21 cellular contexts compared by ENCODE assay signal in the genomic region with DNA sequence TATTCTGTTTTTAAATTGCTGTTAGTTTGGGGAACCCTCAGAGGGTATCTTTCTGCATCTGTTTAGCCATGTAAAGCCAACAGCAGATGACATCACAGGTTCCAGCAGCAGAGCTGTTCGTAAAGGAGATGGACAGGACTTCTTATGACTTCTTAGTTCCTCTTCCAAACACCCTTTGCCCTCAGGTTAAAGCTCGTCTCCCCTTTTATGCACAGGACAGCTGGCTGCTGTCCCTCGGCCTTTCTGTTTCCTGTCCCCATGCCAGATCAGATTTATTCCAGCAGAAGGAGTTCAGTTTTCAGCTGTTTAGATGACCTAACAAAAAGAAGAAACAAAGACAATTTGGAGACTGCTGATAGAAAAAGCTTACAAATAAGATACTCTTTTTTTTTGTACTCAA. TPM values are rescaled to one million over a fixed set of nuclear protein-coding genes. Genes with fewer than 3 reads are reported as not detected.
DNase-seq lines count a peak whose midpoint lies in the region; ATAC-seq, FAIRE-seq and TF ChIP-seq lines count a peak whose summit lies in the region.
"Had no signal": no experiment of that assay in that cellular context is flagged by ENCODE, and none has a peak within 500 bp of the region (broad histone marks: within the 10 kb centered on the region; RNA-seq: fewer than 3 reads in every experiment).

No MANE protein-coding gene starts in this region.

- H3K27ac Mint-ChIP-seq in endodermal cell, result peak overlapping the region; percentile 2
- peak overlapping the region in 2 of 3 experiments; percentile 1 to 3 for H3K27ac Mint-ChIP-seq in nephron

- no peak for FAIRE-seq in HepG2 (lab: Jason Lieb, UNC)
- FAIRE-seq: HTR-8/SVneo, RCC 7860 had no signal

- DNase-seq in HepG2 (ENCODE audit: low spot score) (no peak), endodermal cell (no peak)
- no peak for DNase-seq in activated naive CD4-positive, alpha-beta T cell (lab: John Stamatoyannopoulos, UW)
- DNase-seq: ACHN, AML-193, Caco-2, DMS53, GM23248, HCEC 1CT, NCI-H1105 treated with DMSO at 0.1 percent for 48 hours, NCI-H1694 treated with DMSO at 0.1 percent for 48 hours, NCI-H345, NCI-H526, SHP77 treated with DMSO at 0.1 percent for 48 hours had no signal

- no peak for TF ChIP-seq POLR2A in HepG2 (IDR thresholded peaks at IDR 0.05; ENCODE audit: insufficient read depth in 1 of 2, low read depth in 2 of 2, low read length in 2 of 2)

- H3K9me3 Mint-ChIP-seq in endodermal cell, result no peaks in the 10 kb centered on the region
- H3K9me3 Mint-ChIP-seq in nephron, result peaks cover 3% of the 10 kb centered on the region

- TF ChIP-seq CTCF in liver (IDR thresholded peaks at IDR 0.05; ENCODE audit: low read depth, low read length, missing input control), result no peak
- no peak for TF ChIP-seq CTCF in HepG2 (CRISPR knock-in tag; IDR thresholded peaks at IDR 0.05)
- no peak for TF ChIP-seq CTCF in endodermal cell (conservative IDR thresholded peaks at IDR 0.05)
- TF ChIP-seq CTCF in nephron (IDR thresholded peaks at IDR 0.05; ENCODE audit: unreplicated experiment in 3 of 3), result no peak

- no peak for TF ChIP-seq EP300 in HepG2 (IDR thresholded peaks at IDR 0.05; ENCODE audit: low read depth in 2 of 2, low read length in 2 of 2)
- TF ChIP-seq EP300 in HepG2 (CRISPR knock-in tag; IDR thresholded peaks at IDR 0.05; ENCODE audit: borderline replicate concordance), result no peak

- H3K36me3 Mint-ChIP-seq in endodermal cell (ENCODE audit: low read depth) (peaks cover 22% of the 10 kb centered on the region), nephron (ENCODE audit: low read depth) (peaks cover 51% of the 10 kb centered on the region)

- CTCF ChIA-PET in HepG2 (lab: Yijun Ruan, JAX; ENCODE audit: low intra/inter-chr PET ratio, low total read pairs), result no interaction called here

- H3K9me3 ChIP-seq in liver (ENCODE audit: control insufficient read depth in 4 of 4, low read length in 3 of 4), result no peaks in the 10 kb centered on the region
- no peaks in the 10 kb centered on the region for H3K9me3 ChIP-seq in HepG2 (ENCODE audit: low read length)
- H3K9me3 ChIP-seq in endodermal cell (ENCODE audit: control insufficient read depth, low read length), result peaks cover 9% of the 10 kb centered on the region
- H3K9me3 ChIP-seq: Caco-2 had no signal

- no peak overlapping the region for H3K9ac ChIP-seq in liver (ENCODE audit: low read depth in 1 of 2, low read length in 2 of 2)
- H3K9ac ChIP-seq in HepG2 (ENCODE audit: insufficient read depth, low read depth, low read length), result no peak overlapping the region
- H3K9ac ChIP-seq in endodermal cell (ENCODE audit: extremely low read depth, low read length, poor library complexity, severe bottlenecking), result no peak overlapping the region
- H3K9ac ChIP-seq: GM23248 had no signal

- H3K36me3 ChIP-seq in liver (ENCODE audit: control insufficient read depth in 4 of 4, insufficient read depth in 3 of 4, low read depth in 1 of 4, low read length in 3 of 4) (peaks cover 0 to 3% (median 0%) of the 10 kb centered on the region in 4 donors), HepG2 (replicated peaks in 1 of 2; ENCODE audit: control insufficient read depth in 1 of 2, insufficient read depth in 2 of 2, low read length in 2 of 2) (peaks cover 4 to 14% of the 10 kb centered on the region in 2 experiments; a peak in 2 of 5 replicates), endodermal cell (ENCODE audit: control insufficient read depth, insufficient read depth, low read length) (peaks cover 53% of the 10 kb centered on the region)

- H3K4me3 ChIP-seq in liver (ENCODE audit: low read depth in 1 of 3, low read length in 3 of 3) (no peak overlapping the region), HepG2 (replicated peaks in 1 of 3; ENCODE audit: insufficient read depth in 1 of 3, low read depth in 2 of 3, low read length in 3 of 3) (no peak overlapping the region), endodermal cell (ENCODE audit: low read length) (no peak overlapping the region)
- H3K4me3 ChIP-seq: GM23248 had no signal

- no TSS peak for BruUV-seq in HepG2 (replicated peaks; lab: Mats Ljungman, UMichigan)

- no peaks in the 10 kb centered on the region for H3K79me2 ChIP-seq in HepG2 (ENCODE audit: insufficient read depth, low read length)

- H3K4me1 Mint-ChIP-seq in endodermal cell (peaks cover 31% of the 10 kb centered on the region), nephron (peaks cover 24% of the 10 kb centered on the region)

- H3K27me3 Mint-ChIP-seq in endodermal cell (ENCODE audit: insufficient read depth), result no peaks in the 10 kb centered on the region
- no peaks in the 10 kb centered on the region for H3K27me3 Mint-ChIP-seq in nephron (ENCODE audit: low read depth)

- H4K20me1 ChIP-seq in HepG2 (ENCODE audit: insufficient read depth, low read length), result no peaks in the 10 kb centered on the region

- TF ChIP-seq RAD21 in liver (IDR thresholded peaks at IDR 0.05) (peak in 1 of 2 donors; percentile 12), HepG2 (CRISPR knock-in tag; IDR thresholded peaks at IDR 0.05) (no peak)

- no peak overlapping the region for H3K4me2 ChIP-seq in HepG2 (ENCODE audit: low read depth, low read length)

- H3K4me1 ChIP-seq in liver (ENCODE audit: control insufficient read depth in 4 of 4, insufficient read depth in 4 of 4, low read length in 3 of 4), result peaks cover 0 to 26% (median 13%) of the 10 kb centered on the region in 4 donors
- H3K4me1 ChIP-seq in HepG2 (ENCODE audit: insufficient read depth, low read length), result no peaks in the 10 kb centered on the region
- peaks cover 17% of the 10 kb centered on the region for H3K4me1 ChIP-seq in endodermal cell (ENCODE audit: control insufficient read depth, insufficient read depth, low read length)
- H3K4me1 ChIP-seq: Caco-2 had no signal

- no peak overlapping the region for H2AFZ ChIP-seq in HepG2 (ENCODE audit: low read length)
- H2AFZ ChIP-seq: GM23248 had no signal

- intact Hi-C loops in HepG2 (cut with micrococcal nuclease; ENCODE audit: unreplicated experiment), result no loop called here

- POLR2A ChIA-PET in HepG2 (lab: Yijun Ruan, JAX), result no interaction called here

- ATAC-seq in HepG2, result no peak
- ATAC-seq in GM18873 (IDR thresholded peaks at IDR 0.05; ENCODE audit: low FRiP score, unreplicated experiment), result no peak
- ATAC-seq in GM18870 (IDR thresholded peaks at IDR 0.05; ENCODE audit: unreplicated experiment), result no peak

- H3K27me3 ChIP-seq in liver (ENCODE audit: control insufficient read depth in 4 of 4, insufficient read depth in 4 of 4, low read length in 3 of 4) (no peaks in the 10 kb centered on the region), HepG2 (ENCODE audit: control insufficient read depth in 1 of 2, insufficient read depth in 2 of 2, low read length in 2 of 2) (no peaks in the 10 kb centered on the region), endodermal cell (ENCODE audit: control insufficient read depth, insufficient read depth, low read length, poor library complexity, severe bottlenecking) (no peaks in the 10 kb centered on the region)

- in situ Hi-C loops in HepG2 (cut with HindIII; ENCODE audit: extremely low pct_ligation_motif_present, low pct_unique_long_range_greater_than_20kb), result no loop called here

- no peak overlapping the region for H3K27ac ChIP-seq in liver (ENCODE audit: low read depth in 1 of 2, low read length in 2 of 2)
- H3K27ac ChIP-seq in HepG2 (ENCODE audit: extremely low read length, insufficient read depth, low read length), result no peak overlapping the region
- H3K27ac ChIP-seq in endodermal cell (ENCODE audit: low read depth, low read length), result no peak overlapping the region
- H3K27ac ChIP-seq: GM23248, HL-60 had no signal

- H3K4me3 Mint-ChIP-seq in endodermal cell (no peak overlapping the region), nephron (no peak overlapping the region)

- WGBS in liver, result 17% methylated on average over 3 of the region's 3 CpGs
- 95% methylated on average over 3 of the region's 3 CpGs for WGBS in HepG2 (ENCODE audit: low lambda C conversion rate)
- 94 to 97% methylated on average over 3 of the region's 3 CpGs for WGBS in endodermal cell (ENCODE audit: insufficient coverage in 1 of 2, insufficient read length in 1 of 2), 2 experiments

TF ChIP-seq in liver, 16 proteins besides CTCF, POLR2A, EP300 and RAD21 (continues in another document):
- TF ChIP-seq HNF4A (conservative IDR thresholded peaks at IDR 0.05), result peak; percentile 95 to 96
- peak; percentile 33 to 64 for TF ChIP-seq RXRA (IDR thresholded peaks at IDR 0.05)
- TF ChIP-seq HNF4G (IDR thresholded peaks at IDR 0.05), result peak; percentile 77
- TF ChIP-seq NR2F2 (IDR thresholded peaks at IDR 0.05), result peak; percentile 91

TF ChIP-seq in HepG2, 621 proteins besides CTCF, POLR2A, EP300 and RAD21 (continues in another document):
- TF ChIP-seq ZNF615 (CRISPR knock-in tag; IDR thresholded peaks at IDR 0.05; ENCODE audit: borderline replicate concordance) (no peak), ZNF432 (CRISPR knock-in tag; IDR thresholded peaks at IDR 0.05; ENCODE audit: borderline replicate concordance) (no peak)

RNA-seq across cellular contexts. Expression of gene SEC22A, which starts 45.1 kb away (rescaled TPM):
- total RNA-seq in liver, result 10 to 100 TPM; 20.3 to 21.7 TPM
- 10 to 100 TPM in 1 of 2 donors, 1 to 10 TPM in 1; 9.7 to 11.9 TPM for polyA plus RNA-seq in liver
- 17.3 and 20.2 TPM in 2 replicates for total RNA-seq in HepG2 (2016; rRNA removed; fragmentation: Illumina TruSeq; extraction: Trizol)
- 10.1 and 11.0 TPM in 2 replicates for total RNA-seq in HepG2 (2016; cell fraction: cytosol; rRNA removed; fragmentation: Illumina TruSeq; extraction: Trizol; ENCODE audit: low read depth)
- total RNA-seq in HepG2 (2016; cell fraction: insoluble cytoplasmic fraction; rRNA removed; fragmentation: Illumina TruSeq; extraction: Trizol), result 16.4 and 18.4 TPM in 2 replicates
- 10.4 and 13.0 TPM in 2 replicates for total RNA-seq in HepG2 (2016; cell fraction: membrane; rRNA removed; fragmentation: Illumina TruSeq; extraction: Trizol)
- 16.5 and 18.0 TPM in 2 replicates for total RNA-seq in HepG2 (2016; cell fraction: nucleus; rRNA removed; fragmentation: Illumina TruSeq; extraction: Trizol)
- polyA plus RNA-seq in HepG2 (2011; rRNA removed), result 12.0 and 14.1 TPM in 2 replicates
- polyA plus RNA-seq in HepG2 (2011; cell fraction: cytosol; rRNA removed), result 9.2 and 14.0 TPM in 2 replicates
- polyA plus RNA-seq in HepG2 (2011; cell fraction: nucleus; rRNA removed), result 5.3 and 6.1 TPM in 2 replicates
- 7.1 and 10.9 TPM in 2 replicates for polyA plus RNA-seq in HepG2 (2012)
- 3.1 and 3.3 TPM in 2 replicates for polyA plus RNA-seq in HepG2 (2016; cell fraction: cytosol; fragmentation: Illumina TruSeq; extraction: Trizol; ENCODE audit: low read depth)
- polyA plus RNA-seq in HepG2 (2016; cell fraction: insoluble cytoplasmic fraction; fragmentation: Illumina TruSeq; extraction: Trizol; ENCODE audit: low read depth), result 13.6 and 16.4 TPM in 2 replicates
- polyA plus RNA-seq in HepG2 (2016; cell fraction: membrane; fragmentation: Illumina TruSeq; extraction: Trizol; ENCODE audit: low read depth), result 4.6 and 4.7 TPM in 2 replicates
- 13.1 and 19.4 TPM in 2 replicates for polyA plus RNA-seq in HepG2 (2016; cell fraction: nucleus; fragmentation: Illumina TruSeq; extraction: Trizol; ENCODE audit: insufficient read depth, low read depth)
- 13.8 and 17.5 TPM in 2 replicates for polyA minus RNA-seq in HepG2 (2011; rRNA and poly(A)+ RNA removed; ENCODE audit: low replicate concordance)
- polyA minus RNA-seq in HepG2 (2011; cell fraction: cytosol; rRNA and poly(A)+ RNA removed), result 7.5 and 11.2 TPM in 2 replicates
- polyA minus RNA-seq in HepG2 (2011; cell fraction: nucleus; rRNA and poly(A)+ RNA removed), result 21.6 and 22.4 TPM in 2 replicates
- 10 to 100 TPM; 19.5 to 21.8 TPM for total RNA-seq in endodermal cell
- 26.2 TPM for polyA plus RNA-seq in endodermal cell (2013, experiment 1 of 2)
- 23.2 TPM for polyA plus RNA-seq in endodermal cell (2013, experiment 2 of 2)
